24 cellular contexts compared by ENCODE assay signal in the genomic region with DNA sequence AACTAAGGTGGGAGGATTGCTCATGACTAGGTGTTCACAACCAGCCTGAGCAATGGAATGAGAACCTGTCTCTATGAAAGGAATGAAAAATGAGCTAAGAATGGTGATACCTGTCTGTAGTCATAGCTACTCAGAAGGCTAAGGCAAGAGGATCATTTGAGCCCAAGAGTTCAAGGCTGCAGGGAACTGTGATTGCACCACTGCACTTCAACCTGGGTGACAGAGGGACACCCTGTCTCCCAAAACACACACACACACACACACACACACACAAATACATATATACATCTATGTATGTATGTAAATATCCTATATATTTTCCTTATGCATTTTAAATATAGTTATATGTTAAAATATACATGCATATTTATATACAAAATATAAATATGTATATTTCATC. TPM values are rescaled to one million over a fixed set of nuclear protein-coding genes. Genes with fewer than 3 reads are reported as not detected.
A peak's percentile ranks its signal among the peaks of the same experiment; 100 is the strongest.
DNase-seq lines count a peak whose midpoint lies in the region; ATAC-seq, FAIRE-seq and TF ChIP-seq lines count a peak whose summit lies in the region.
"Had no signal": no experiment of that assay in that cellular context is flagged by ENCODE, and none has a peak within 500 bp of the region (broad histone marks: within the 10 kb centered on the region; RNA-seq: fewer than 3 reads in every experiment).

No MANE protein-coding gene starts in this region.

- in situ Hi-C loops in HepG2 (cut with HindIII; ENCODE audit: extremely low pct_ligation_motif_present, low pct_unique_long_range_greater_than_20kb) = no loop called here

- H3K27me3 ChIP-seq in HepG2 (ENCODE audit: control insufficient read depth in 1 of 2, insufficient read depth in 2 of 2, low read length in 2 of 2) = no peaks in the 10 kb centered on the region
- no peaks in the 10 kb centered on the region for H3K27me3 ChIP-seq in right lobe of liver
- H3K27me3 ChIP-seq in liver (ENCODE audit: control insufficient read depth in 4 of 4, insufficient read depth in 4 of 4, low read length in 3 of 4) = no peaks in the 10 kb centered on the region
- no peaks in the 10 kb centered on the region for H3K27me3 ChIP-seq in subcutaneous abdominal adipose tissue (ENCODE audit: control insufficient read depth in 5 of 5, insufficient read depth in 4 of 5, low read length in 5 of 5)
- H3K27me3 ChIP-seq: BLaER1 treated with 17β-estradiol and CSF1 and Interleukin-3, amounts not matched to agents 10 nM and 100 nM had no signal

- peak; percentile 28 for DNase-seq in HepG2 (ENCODE audit: low spot score)
- no peak for DNase-seq in right lobe of liver
- DNase-seq in naive thymus-derived CD8-positive, alpha-beta T cell = no peak
- DNase-seq: AML-193; Caco-2; Calu3; CD4-positive, alpha-beta T cell; CD8-positive, alpha-beta T cell; DMS79 treated with DMSO at 0.1 percent for 48 hours; GF-D8 had no signal

- H3K36me3 ChIP-seq in HepG2 (replicated peaks in 1 of 2; ENCODE audit: control insufficient read depth in 1 of 2, insufficient read depth in 2 of 2, low read length in 2 of 2) (peaks cover 6 to 19% of the 10 kb centered on the region in 2 experiments; a peak in 3 of 5 replicates), right lobe of liver (peaks cover 0 to 2% (median 0%) of the 10 kb centered on the region in 4 donors), liver (ENCODE audit: control insufficient read depth in 4 of 4, insufficient read depth in 3 of 4, low read depth in 1 of 4, low read length in 3 of 4) (peaks cover 0 to 6% (median 2%) of the 10 kb centered on the region in 4 donors), subcutaneous abdominal adipose tissue (ENCODE audit: control insufficient read depth in 5 of 5, insufficient read depth in 5 of 5, low read length in 5 of 5) (peaks cover 0 to 7% (median 2%) of the 10 kb centered on the region in 5 donors)

- H3K4me3 ChIP-seq in HepG2 (replicated peaks in 1 of 3; ENCODE audit: insufficient read depth in 1 of 3, low read depth in 2 of 3, low read length in 3 of 3) = no peak overlapping the region
- no peak overlapping the region for H3K4me3 ChIP-seq in right lobe of liver
- H3K4me3 ChIP-seq in liver (ENCODE audit: low read depth in 1 of 3, low read length in 3 of 3) = peak overlapping the region in 2 of 3 donors; percentile 1 to 5
- peak overlapping the region in 3 of 5 donors; percentile 0 to 19 (median 19) for H3K4me3 ChIP-seq in subcutaneous abdominal adipose tissue (ENCODE audit: low read depth in 1 of 5, low read length in 5 of 5)
- H3K4me3 ChIP-seq: A549 had no signal

- intact Hi-C loops in HepG2 (cut with micrococcal nuclease; ENCODE audit: unreplicated experiment) = no loop called here
- intact Hi-C loops in right lobe of liver (cut with DNase I) = no loop called here

- H3K9ac ChIP-seq in HepG2 (ENCODE audit: insufficient read depth, low read depth, low read length) (no peak overlapping the region), liver (ENCODE audit: low read depth in 1 of 2, low read length in 2 of 2) (no peak overlapping the region), subcutaneous abdominal adipose tissue (ENCODE audit: low read length in 5 of 5) (no peak overlapping the region)
- H3K9ac ChIP-seq: BLaER1 treated with 17β-estradiol and CSF1 and Interleukin-3, amounts not matched to agents 10 nM and 100 nM had no signal

- no peak for TF ChIP-seq EP300 in HepG2 (IDR thresholded peaks at IDR 0.05; ENCODE audit: low read depth in 2 of 2, low read length in 2 of 2)
- no peak for TF ChIP-seq EP300 in HepG2 (CRISPR knock-in tag; IDR thresholded peaks at IDR 0.05; ENCODE audit: borderline replicate concordance)

- H3K4me2 ChIP-seq in HepG2 (ENCODE audit: low read depth, low read length) = no peak overlapping the region; the same call in 1 of the 2 replicates
- H3K4me2 ChIP-seq: A549; BLaER1 treated with 17β-estradiol and CSF1 and Interleukin-3, amounts not matched to agents 10 nM and 100 nM had no signal

- H3K4me1 Mint-ChIP-seq in naive thymus-derived CD8-positive, alpha-beta T cell = no peaks in the 10 kb centered on the region
- H3K4me1 Mint-ChIP-seq: B cell had no signal

- TF ChIP-seq RAD21 in HepG2 (CRISPR knock-in tag; IDR thresholded peaks at IDR 0.05) (no peak), liver (IDR thresholded peaks at IDR 0.05) (no peak)

- peaks cover 18 to 62% (median 31%) of the 10 kb centered on the region in 3 donors for H3K36me3 Mint-ChIP-seq in naive thymus-derived CD8-positive, alpha-beta T cell

- TF ChIP-seq POLR2A in HepG2 (IDR thresholded peaks at IDR 0.05; ENCODE audit: insufficient read depth in 1 of 2, low read depth in 2 of 2, low read length in 2 of 2) = no peak
- TF ChIP-seq POLR2A in right lobe of liver (IDR thresholded peaks at IDR 0.05) = no peak

- no peaks in the 10 kb centered on the region for H4K20me1 ChIP-seq in HepG2 (ENCODE audit: insufficient read depth, low read length)
- H4K20me1 ChIP-seq: BLaER1 treated with 17β-estradiol and CSF1 and Interleukin-3, amounts not matched to agents 10 nM and 100 nM had no signal

- H3K9me3 ChIP-seq in HepG2 (ENCODE audit: low read length) (no peaks in the 10 kb centered on the region), right lobe of liver (peaks cover 0 to 22% (median 8%) of the 10 kb centered on the region in 4 donors), liver (ENCODE audit: control insufficient read depth in 4 of 4, low read length in 3 of 4) (peaks cover 19 to 42% (median 23%) of the 10 kb centered on the region in 4 donors), subcutaneous abdominal adipose tissue (ENCODE audit: control insufficient read depth in 5 of 5, low read length in 5 of 5) (peaks cover 12 to 41% (median 29%) of the 10 kb centered on the region in 5 donors)

- H3K27me3 Mint-ChIP-seq in naive thymus-derived CD8-positive, alpha-beta T cell = peaks cover 0 to 2% (median 0%) of the 10 kb centered on the region in 5 donors
- H3K27me3 Mint-ChIP-seq: B cell; CD4-positive, alpha-beta T cell had no signal

- no TSS peak for BruUV-seq in HepG2 (replicated peaks; lab: Mats Ljungman, UMichigan)

- POLR2A ChIA-PET in HepG2 (lab: Yijun Ruan, JAX) = interaction anchor here (1.4 to 1.6 kb wide), 2 partner anchors 10 to 17 kb away, joined by 4 to 7 read pairs; a partner anchor contains a TSS
- POLR2A ChIA-PET in naive thymus-derived CD8-positive, alpha-beta T cell (lab: Charles Lee) = no interaction called here

- no peak overlapping the region for H3K4me3 Mint-ChIP-seq in naive thymus-derived CD8-positive, alpha-beta T cell
- H3K4me3 Mint-ChIP-seq: B cell; CD4-positive, alpha-beta T cell; CD8-positive, alpha-beta T cell had no signal

- peaks cover 16% of the 10 kb centered on the region for H3K4me1 ChIP-seq in HepG2 (ENCODE audit: insufficient read depth, low read length)
- H3K4me1 ChIP-seq in right lobe of liver = no peaks in the 10 kb centered on the region
- H3K4me1 ChIP-seq in liver (ENCODE audit: control insufficient read depth in 4 of 4, insufficient read depth in 4 of 4, low read length in 3 of 4) = no peaks in the 10 kb centered on the region
- H3K4me1 ChIP-seq in subcutaneous abdominal adipose tissue (ENCODE audit: control insufficient read depth in 5 of 5, insufficient read depth in 5 of 5, low read length in 5 of 5) = peaks cover 0 to 3% (median 0%) of the 10 kb centered on the region in 5 donors
- H3K4me1 ChIP-seq: A549; BLaER1 treated with 17β-estradiol and CSF1 and Interleukin-3, amounts not matched to agents 10 nM and 100 nM; Caco-2 had no signal

- CTCF ChIA-PET in HepG2 (lab: Yijun Ruan, JAX; ENCODE audit: low intra/inter-chr PET ratio, low total read pairs) = no interaction called here

- TF ChIP-seq CTCF in HepG2 (CRISPR knock-in tag; IDR thresholded peaks at IDR 0.05) = no peak
- TF ChIP-seq CTCF in right lobe of liver (IDR thresholded peaks at IDR 0.05) = no peak
- no peak for TF ChIP-seq CTCF in liver (IDR thresholded peaks at IDR 0.05; ENCODE audit: low read depth, low read length, missing input control)

- H3K27ac ChIP-seq in HepG2 (ENCODE audit: extremely low read length, insufficient read depth, low read length) (peak overlapping the region; percentile 39), right lobe of liver (no peak overlapping the region), liver (ENCODE audit: low read depth in 1 of 2, low read length in 2 of 2) (no peak overlapping the region), subcutaneous abdominal adipose tissue (ENCODE audit: low read depth, low read length) (no peak overlapping the region)
- H3K27ac ChIP-seq: 22Rv1; A549; BLaER1 treated with 17β-estradiol and CSF1 and Interleukin-3, amounts not matched to agents 10 nM and 100 nM; C4-2B had no signal

- no peak overlapping the region for H3K27ac Mint-ChIP-seq in naive thymus-derived CD8-positive, alpha-beta T cell
- H3K27ac Mint-ChIP-seq: B cell; CD4-positive, alpha-beta T cell; CD8-positive, alpha-beta T cell had no signal

- H3K79me2 ChIP-seq in HepG2 (ENCODE audit: insufficient read depth, low read length) = no peaks in the 10 kb centered on the region

- peak; percentile 41; the same call in 2 of the 3 replicates for ATAC-seq in HepG2
- ATAC-seq in right lobe of liver = no peak
- ATAC-seq in HG02852 (IDR thresholded peaks at IDR 0.05; ENCODE audit: unreplicated experiment) = no peak
- ATAC-seq in naive thymus-derived CD8-positive, alpha-beta T cell = no peak
- ATAC-seq: A549; CD8-positive, alpha-beta T cell had no signal

- peaks cover 0 to 64% (median 23%) of the 10 kb centered on the region in 9 donors for H3K9me3 Mint-ChIP-seq in naive thymus-derived CD8-positive, alpha-beta T cell

- H2AFZ ChIP-seq in HepG2 (ENCODE audit: low read length) = no peak overlapping the region

- no peak for FAIRE-seq in HepG2 (lab: Jason Lieb, UNC)
- FAIRE-seq: A549, D721Med, G401.6, GM12891, GM19239 had no signal

RNA-seq across cellular contexts. Expression of a gene that starts 7.4 kb away (rescaled TPM):
- total RNA-seq in HepG2 (2016; rRNA removed; fragmentation: Illumina TruSeq; extraction: Trizol) (4.9 and 5.8 TPM in 2 replicates), right lobe of liver (1 to 10 TPM; 1.1 to 7.4 (median 2.5) TPM), liver (1 to 10 TPM; 1.8 to 4.7 TPM)
- 0.44 and 1.4 TPM in 2 replicates for total RNA-seq in HepG2 (2016; cell fraction: cytosol; rRNA removed; fragmentation: Illumina TruSeq; extraction: Trizol; ENCODE audit: low read depth)
- total RNA-seq in HepG2 (2016; cell fraction: insoluble cytoplasmic fraction; rRNA removed; fragmentation: Illumina TruSeq; extraction: Trizol) = 4.8 and 7.4 TPM in 2 replicates
- total RNA-seq in HepG2 (2016; cell fraction: membrane; rRNA removed; fragmentation: Illumina TruSeq; extraction: Trizol) = 1.4 and 2.8 TPM in 2 replicates
- total RNA-seq in HepG2 (2016; cell fraction: nucleus; rRNA removed; fragmentation: Illumina TruSeq; extraction: Trizol) = 5.2 and 5.6 TPM in 2 replicates
- polyA plus RNA-seq in HepG2 (2011; rRNA removed) (1.4 and 1.8 TPM in 2 replicates), liver (1 to 10 TPM; 1.3 to 3.2 TPM)
- 0.82 and 1.2 TPM in 2 replicates for polyA plus RNA-seq in HepG2 (2011; cell fraction: cytosol; rRNA removed)
- 1.5 and 1.9 TPM in 2 replicates for polyA plus RNA-seq in HepG2 (2011; cell fraction: nucleus; rRNA removed)
- polyA plus RNA-seq in HepG2 (2012) = 2.0 and 2.4 TPM in 2 replicates
- polyA plus RNA-seq in HepG2 (2016; cell fraction: cytosol; fragmentation: Illumina TruSeq; extraction: Trizol; ENCODE audit: low read depth) = 0.45 and 0.66 TPM in 2 replicates
- polyA plus RNA-seq in HepG2 (2016; cell fraction: insoluble cytoplasmic fraction; fragmentation: Illumina TruSeq; extraction: Trizol; ENCODE audit: low read depth) = 4.0 and 5.4 TPM in 2 replicates
- 0.43 and 0.81 TPM in 2 replicates for polyA plus RNA-seq in HepG2 (2016; cell fraction: membrane; fragmentation: Illumina TruSeq; extraction: Trizol; ENCODE audit: low read depth)
- polyA plus RNA-seq in HepG2 (2016; cell fraction: nucleus; fragmentation: Illumina TruSeq; extraction: Trizol; ENCODE audit: insufficient read depth, low read depth) = 13.0 and 14.6 TPM in 2 replicates
- polyA minus RNA-seq in HepG2 (2011; rRNA and poly(A)+ RNA removed; ENCODE audit: low replicate concordance) = 1.7 TPM in 1 of 2 replicates, not detected in the other
- 1.2 and 2.0 TPM in 2 replicates for polyA minus RNA-seq in HepG2 (2011; cell fraction: cytosol; rRNA and poly(A)+ RNA removed)
- polyA minus RNA-seq in HepG2 (2011; cell fraction: nucleus; rRNA and poly(A)+ RNA removed) = 5.8 and 7.9 TPM in 2 replicates
- total RNA-seq in naive thymus-derived CD8-positive, alpha-beta T cell = 1 to 10 TPM; 3.5 to 4.4 TPM
- polyA plus RNA-seq in naive thymus-derived CD8-positive, alpha-beta T cell = 1 to 10 TPM; 2.3 to 7.5 (median 3.0) TPM
- polyA plus RNA-seq: A549 had no signal

RNA-seq across cellular contexts. Expression of a gene that starts 9.9 kb away (rescaled TPM):
- 5.2 and 6.4 TPM in 2 replicates for total RNA-seq in HepG2 (2016; rRNA removed; fragmentation: Illumina TruSeq; extraction: Trizol)
- 1.3 and 1.9 TPM in 2 replicates for total RNA-seq in HepG2 (2016; cell fraction: cytosol; rRNA removed; fragmentation: Illumina TruSeq; extraction: Trizol; ENCODE audit: low read depth)
- total RNA-seq in HepG2 (2016; cell fraction: insoluble cytoplasmic fraction; rRNA removed; fragmentation: Illumina TruSeq; extraction: Trizol) = 5.5 and 5.8 TPM in 2 replicates
- 2.1 and 3.0 TPM in 2 replicates for total RNA-seq in HepG2 (2016; cell fraction: membrane; rRNA removed; fragmentation: Illumina TruSeq; extraction: Trizol)
- total RNA-seq in HepG2 (2016; cell fraction: nucleus; rRNA removed; fragmentation: Illumina TruSeq; extraction: Trizol) = 6.1 and 6.9 TPM in 2 replicates
- polyA plus RNA-seq in HepG2 (2011; rRNA removed) = 0.46 and 0.52 TPM in 2 replicates
- 0.10 and 0.13 TPM in 2 replicates for polyA plus RNA-seq in HepG2 (2011; cell fraction: cytosol; rRNA removed)
- polyA plus RNA-seq in HepG2 (2011; cell fraction: nucleus; rRNA removed) = 0.59 and 0.92 TPM in 2 replicates
- polyA plus RNA-seq in HepG2 (2012) = 0.59 and 0.67 TPM in 2 replicates
- polyA plus RNA-seq in HepG2 (2016; cell fraction: cytosol; fragmentation: Illumina TruSeq; extraction: Trizol; ENCODE audit: low read depth) = 0.17 and 0.23 TPM in 2 replicates
- polyA plus RNA-seq in HepG2 (2016; cell fraction: insoluble cytoplasmic fraction; fragmentation: Illumina TruSeq; extraction: Trizol; ENCODE audit: low read depth) = 2.0 and 2.3 TPM in 2 replicates
- polyA plus RNA-seq in HepG2 (2016; cell fraction: membrane; fragmentation: Illumina TruSeq; extraction: Trizol; ENCODE audit: low read depth) = 0.21 and 0.30 TPM in 2 replicates
- polyA plus RNA-seq in HepG2 (2016; cell fraction: nucleus; fragmentation: Illumina TruSeq; extraction: Trizol; ENCODE audit: insufficient read depth, low read depth) = 2.1 and 2.6 TPM in 2 replicates
- polyA minus RNA-seq in HepG2 (2011; rRNA and poly(A)+ RNA removed; ENCODE audit: low replicate concordance) = 0.64 TPM in 1 of 2 replicates, not detected in the other
- polyA minus RNA-seq in HepG2 (2011; cell fraction: cytosol; rRNA and poly(A)+ RNA removed) = 0.62 and 0.79 TPM in 2 replicates
- polyA minus RNA-seq in HepG2 (2011; cell fraction: nucleus; rRNA and poly(A)+ RNA removed) = 6.6 and 6.7 TPM in 2 replicates
- under 1 TPM in 4 of 6 experiments, not detected in 2; 0.29 to 0.32 (median 0.31) TPM for total RNA-seq in right lobe of liver
- under 1 TPM; 0.25 to 0.33 TPM for total RNA-seq in liver
- polyA plus RNA-seq in liver = not detected
- under 1 TPM; 0.21 to 0.22 TPM for total RNA-seq in naive thymus-derived CD8-positive, alpha-beta T cell
- polyA plus RNA-seq in naive thymus-derived CD8-positive, alpha-beta T cell = not detected
- total RNA-seq: A172; B cell; CD4-positive, alpha-beta T cell; CD8-positive, alpha-beta T cell had no signal
- polyA plus RNA-seq: A549, BJ had no signal

RNA-seq across cellular contexts. Expression of a gene that starts 21.6 kb away (rescaled TPM):
- total RNA-seq in HepG2 (2016; rRNA removed; fragmentation: Illumina TruSeq; extraction: Trizol) (3.2 and 6.0 TPM in 2 replicates), right lobe of liver (1 to 10 TPM; 2.2 to 8.6 (median 3.1) TPM), liver (1 to 10 TPM; 4.4 to 5.6 TPM)
- total RNA-seq in HepG2 (2016; cell fraction: cytosol; rRNA removed; fragmentation: Illumina TruSeq; extraction: Trizol; ENCODE audit: low read depth) = 0.40 and 0.44 TPM in 2 replicates
- 3.6 and 4.1 TPM in 2 replicates for total RNA-seq in HepG2 (2016; cell fraction: insoluble cytoplasmic fraction; rRNA removed; fragmentation: Illumina TruSeq; extraction: Trizol)
- total RNA-seq in HepG2 (2016; cell fraction: membrane; rRNA removed; fragmentation: Illumina TruSeq; extraction: Trizol) = 1.1 and 1.6 TPM in 2 replicates
- 3.7 and 4.7 TPM in 2 replicates for total RNA-seq in HepG2 (2016; cell fraction: nucleus; rRNA removed; fragmentation: Illumina TruSeq; extraction: Trizol)
- polyA plus RNA-seq in HepG2 (2011; rRNA removed) (0.90 and 1.0 TPM in 2 replicates), liver (1 to 10 TPM in 1 of 2 donors, under 1 TPM in 1; 0.72 to 1.4 TPM)
- 0.48 and 0.69 TPM in 2 replicates for polyA plus RNA-seq in HepG2 (2011; cell fraction: cytosol; rRNA removed)
- polyA plus RNA-seq in HepG2 (2011; cell fraction: nucleus; rRNA removed) = 0.95 and 1.3 TPM in 2 replicates
- 0.86 and 0.88 TPM in 2 replicates for polyA plus RNA-seq in HepG2 (2012)
- polyA plus RNA-seq in HepG2 (2016; cell fraction: cytosol; fragmentation: Illumina TruSeq; extraction: Trizol; ENCODE audit: low read depth) = 0.11 and 0.16 TPM in 2 replicates
- polyA plus RNA-seq in HepG2 (2016; cell fraction: insoluble cytoplasmic fraction; fragmentation: Illumina TruSeq; extraction: Trizol; ENCODE audit: low read depth) = 1.7 and 1.9 TPM in 2 replicates
- 0.32 and 0.49 TPM in 2 replicates for polyA plus RNA-seq in HepG2 (2016; cell fraction: membrane; fragmentation: Illumina TruSeq; extraction: Trizol; ENCODE audit: low read depth)
- polyA plus RNA-seq in HepG2 (2016; cell fraction: nucleus; fragmentation: Illumina TruSeq; extraction: Trizol; ENCODE audit: insufficient read depth, low read depth) = 3.0 and 3.1 TPM in 2 replicates
- 0.02 and 2.0 TPM in 2 replicates for polyA minus RNA-seq in HepG2 (2011; rRNA and poly(A)+ RNA removed; ENCODE audit: low replicate concordance)
- 1.2 TPM in 2 replicates for polyA minus RNA-seq in HepG2 (2011; cell fraction: cytosol; rRNA and poly(A)+ RNA removed)
- polyA minus RNA-seq in HepG2 (2011; cell fraction: nucleus; rRNA and poly(A)+ RNA removed) = 5.0 and 6.2 TPM in 2 replicates
- total RNA-seq in naive thymus-derived CD8-positive, alpha-beta T cell = 10 to 100 TPM; 34.8 to 37.8 TPM
- polyA plus RNA-seq in naive thymus-derived CD8-positive, alpha-beta T cell = 1 to 10 TPM; 3.6 to 4.1 (median 4.0) TPM
- total RNA-seq: A172, Calu3 had no signal
- polyA plus RNA-seq: A549 had no signal

Comparison
In these comparisons a context has a peak if more than half of its experiments do, and no peak if none do; other contexts are left out.
1. H3K4me3 ChIP-seq: peak in liver (2 of 3) and subcutaneous abdominal adipose tissue (3 of 5); none in HepG2 (0 of 3) and right lobe of liver (0 of 3).